In genomic region chr10:110305767-110306451, GRCh38 we compare ENCODE assay signal across 1 cellular context.
TF ChIP-seq lines count a peak whose summit lies in the region.

No MANE protein-coding gene starts in this region.

TF ChIP-seq in GM12878, 131 proteins besides CTCF, POLR2A, EP300 and RAD21 (continued from another document):
- TF ChIP-seq SKIL (IDR thresholded peaks at IDR 0.05; ENCODE audit: low read depth, poor library complexity, severe bottlenecking) (peak; percentile 18), IKZF2 (IDR thresholded peaks at IDR 0.05) (0 out of 4 replicates have a peak, but pooled peaks of 1 of the 2 experiments have one; percentile 14), TAF1 (IDR thresholded peaks at IDR 0.05; ENCODE audit: borderline replicate concordance, low read depth, low read length) (no peak), RFX5 (IDR thresholded peaks at IDR 0.05; ENCODE audit: low read depth, low read length) (no peak), SUPT20H (IDR thresholded peaks at IDR 0.05; ENCODE audit: borderline replicate concordance, control insufficient read depth, low read depth, low read length) (no peak), PAX5 (IDR thresholded peaks at IDR 0.05; ENCODE audit: borderline replicate concordance, low read depth, low read length) (no peak), USF1 (IDR thresholded peaks at IDR 0.05; ENCODE audit: borderline replicate concordance, extremely low read length, insufficient read depth, low read depth, low read length) (no peak), MLLT1 (IDR thresholded peaks at IDR 0.05) (peak; percentile 99), HDAC2 (IDR thresholded peaks at IDR 0.05) (no peak), NBN (IDR thresholded peaks at IDR 0.05) (peak; percentile 71; the same call in 1 of the 2 replicates), NFYA (IDR thresholded peaks at IDR 0.05; ENCODE audit: borderline replicate concordance, low read depth, low read length) (no peak), JUNB (IDR thresholded peaks at IDR 0.05) (no peak), YBX1 (IDR thresholded peaks at IDR 0.05) (0 out of 2 replicates have a peak, but pooled peaks have one; percentile 9)
- TF ChIP-seq, protein P1, sequence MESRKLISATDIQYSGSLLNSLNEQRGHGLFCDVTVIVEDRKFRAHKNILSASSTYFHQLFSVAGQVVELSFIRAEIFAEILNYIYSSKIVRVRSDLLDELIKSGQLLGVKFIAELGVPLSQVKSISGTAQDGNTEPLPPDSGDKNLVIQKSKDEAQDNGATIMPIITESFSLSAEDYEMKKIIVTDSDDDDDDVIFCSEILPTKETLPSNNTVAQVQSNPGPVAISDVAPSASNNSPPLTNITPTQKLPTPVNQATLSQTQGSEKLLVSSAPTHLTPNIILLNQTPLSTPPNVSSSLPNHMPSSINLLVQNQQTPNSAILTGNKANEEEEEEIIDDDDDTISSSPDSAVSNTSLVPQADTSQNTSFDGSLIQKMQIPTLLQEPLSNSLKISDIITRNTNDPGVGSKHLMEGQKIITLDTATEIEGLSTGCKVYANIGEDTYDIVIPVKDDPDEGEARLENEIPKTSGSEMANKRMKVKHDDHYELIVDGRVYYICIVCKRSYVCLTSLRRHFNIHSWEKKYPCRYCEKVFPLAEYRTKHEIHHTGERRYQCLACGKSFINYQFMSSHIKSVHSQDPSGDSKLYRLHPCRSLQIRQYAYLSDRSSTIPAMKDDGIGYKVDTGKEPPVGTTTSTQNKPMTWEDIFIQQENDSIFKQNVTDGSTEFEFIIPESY (IDR thresholded peaks at IDR 0.05), result peak; percentile 81
- TF ChIP-seq, protein P2, sequence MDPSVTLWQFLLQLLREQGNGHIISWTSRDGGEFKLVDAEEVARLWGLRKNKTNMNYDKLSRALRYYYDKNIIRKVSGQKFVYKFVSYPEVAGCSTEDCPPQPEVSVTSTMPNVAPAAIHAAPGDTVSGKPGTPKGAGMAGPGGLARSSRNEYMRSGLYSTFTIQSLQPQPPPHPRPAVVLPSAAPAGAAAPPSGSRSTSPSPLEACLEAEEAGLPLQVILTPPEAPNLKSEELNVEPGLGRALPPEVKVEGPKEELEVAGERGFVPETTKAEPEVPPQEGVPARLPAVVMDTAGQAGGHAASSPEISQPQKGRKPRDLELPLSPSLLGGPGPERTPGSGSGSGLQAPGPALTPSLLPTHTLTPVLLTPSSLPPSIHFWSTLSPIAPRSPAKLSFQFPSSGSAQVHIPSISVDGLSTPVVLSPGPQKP (IDR thresholded peaks at IDR 0.05; ENCODE audit: low read depth, low read length), result no peak
TF ChIP-seq in GM12878: peak in this region for 7.
